8 cellular contexts compared by ENCODE assay signal in the genomic region with DNA sequence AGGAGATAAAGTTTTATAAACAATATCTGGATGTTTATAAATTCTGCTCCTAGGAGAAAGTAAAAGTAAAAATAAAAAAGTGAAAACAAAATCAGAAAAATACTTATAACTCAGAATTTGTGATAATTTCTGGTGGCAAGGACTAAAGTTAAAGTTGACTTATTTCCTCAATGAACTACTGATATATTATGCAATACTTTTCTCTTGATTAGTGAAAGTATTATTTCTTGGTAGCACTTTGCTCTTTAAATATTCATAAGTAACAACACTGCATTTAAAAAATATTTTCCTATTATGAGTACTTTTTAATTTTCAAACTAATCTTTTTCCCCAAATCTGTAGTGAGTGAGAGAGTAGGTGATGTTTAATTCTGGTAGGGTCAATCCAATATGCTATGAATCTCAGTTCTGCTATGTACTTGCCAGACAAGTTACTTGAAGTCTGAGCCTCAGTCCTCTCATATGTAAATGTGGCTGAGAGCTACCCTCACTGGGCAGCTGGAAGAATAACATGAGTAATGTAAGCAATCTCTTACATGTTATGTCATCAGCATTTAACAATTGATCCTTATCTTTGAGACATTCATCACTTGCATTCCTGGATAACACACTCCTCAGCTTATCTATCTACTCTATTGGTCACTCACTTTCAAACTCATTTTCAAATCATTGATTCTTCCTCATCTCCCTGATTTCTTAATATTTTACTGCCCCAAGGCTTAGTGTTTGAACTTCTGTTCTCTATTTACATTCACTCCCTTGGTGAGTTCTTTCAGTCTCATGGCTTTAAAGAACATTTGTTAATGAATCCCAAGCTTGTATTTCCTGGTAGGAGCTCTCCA.
DNase-seq lines count a peak whose midpoint lies in the region; ATAC-seq and TF ChIP-seq lines count a peak whose summit lies in the region.

No MANE protein-coding gene starts in this region.

- peak overlapping the region in 6 of 10 donors; percentile 49 to 85 (median 81) for H3K27ac ChIP-seq in heart right ventricle
- peak overlapping the region; percentile 38 for H3K27ac ChIP-seq in urinary bladder (ENCODE audit: low read depth)

- H3K36me3 ChIP-seq in heart right ventricle (peaks cover 0 to 30% (median 3%) of the 10 kb centered on the region in 9 donors), urinary bladder (ENCODE audit: insufficient read depth) (no peaks in the 10 kb centered on the region)

- no peaks in the 10 kb centered on the region for H3K27me3 Mint-ChIP-seq in WTC11 (ENCODE audit: low read depth)
- no peaks in the 10 kb centered on the region for H3K27me3 Mint-ChIP-seq in effector memory CD8-positive, alpha-beta T cell

- H3K4me1 ChIP-seq in heart right ventricle (peaks cover 5 to 57% (median 36%) of the 10 kb centered on the region in 9 donors), urinary bladder (ENCODE audit: insufficient read depth) (no peaks in the 10 kb centered on the region)

- no peak for ATAC-seq in heart right ventricle
- no peak for ATAC-seq in left ventricle myocardium superior
- peak; percentile 89 for ATAC-seq in WTC11
- ATAC-seq in effector memory CD8-positive, alpha-beta T cell (replicated peaks): no peak
- ATAC-seq in GM21515 (IDR thresholded peaks at IDR 0.05; ENCODE audit: unreplicated experiment): no peak

- H3K27ac Mint-ChIP-seq in WTC11: peak overlapping the region; percentile 38
- H3K27ac Mint-ChIP-seq in effector memory CD8-positive, alpha-beta T cell: peak overlapping the region in 1 of 2 donors; percentile 35

- no peaks in the 10 kb centered on the region for H3K36me3 Mint-ChIP-seq in WTC11
- H3K36me3 Mint-ChIP-seq in effector memory CD8-positive, alpha-beta T cell (ENCODE audit: insufficient read depth): peaks cover 13% of the 10 kb centered on the region

- H3K4me1 Mint-ChIP-seq in WTC11: peaks cover 36% of the 10 kb centered on the region
- peaks cover 0 to 4% of the 10 kb centered on the region in 2 donors for H3K4me1 Mint-ChIP-seq in effector memory CD8-positive, alpha-beta T cell (ENCODE audit: low read depth in 2 of 2)

- no peaks in the 10 kb centered on the region for H3K27me3 ChIP-seq in heart right ventricle

- POLR2A ChIA-PET in WTC11 (lab: Charles Lee): no interaction called here

- intact Hi-C loops in heart right ventricle (cut with DNase I) (loop anchor here in 2 of 10 donors (10.0 kb wide), 2 partner anchors 58 to 268 kb away; a partner anchor contains a TSS), left ventricle myocardium superior (cut with micrococcal nuclease) (no loop called here)

- no peaks in the 10 kb centered on the region for H3K9me3 ChIP-seq in heart right ventricle

- CTCF ChIA-PET in WTC11 (lab: Charles Lee): interaction anchor here (0.6 to 1.3 kb wide), 2 partner anchors 28 to 50 kb away, joined by 3 to 4 read pairs; no protein-coding TSS in a partner anchor

- DNase-seq in heart right ventricle: no peak
- no peak for DNase-seq in left ventricle myocardium superior
- DNase-seq in WTC11 (ENCODE audit: low spot score): no peak
- DNase-seq in iPS-NIHi11 (ENCODE audit: low spot score): peak; percentile 16
- DNase-seq in C1 segment of cervical spinal cord (lab: John Stamatoyannopoulos, UW): no peak
- DNase-seq in effector memory CD8-positive, alpha-beta T cell: no peak

- no peaks in the 10 kb centered on the region for H3K9me3 Mint-ChIP-seq in WTC11
- no peaks in the 10 kb centered on the region for H3K9me3 Mint-ChIP-seq in effector memory CD8-positive, alpha-beta T cell

- H3K4me3 ChIP-seq in heart right ventricle (no peak overlapping the region), urinary bladder (ENCODE audit: low read depth, low read length) (no peak overlapping the region)

- TF ChIP-seq CTCF in heart right ventricle (IDR thresholded peaks at IDR 0.05) (no peak), WTC11 (IDR thresholded peaks at IDR 0.05) (no peak)

- no peak overlapping the region for H3K4me3 Mint-ChIP-seq in WTC11
- H3K4me3 Mint-ChIP-seq in effector memory CD8-positive, alpha-beta T cell: no peak overlapping the region

TF ChIP-seq in WTC11, 78 proteins besides CTCF, POLR2A, EP300 and RAD21:
- TF ChIP-seq PRRX2 (CRISPR knock-in tag; IDR thresholded peaks at IDR 0.05) (no peak), OVOL2 (CRISPR knock-in tag; IDR thresholded peaks at IDR 0.05; ENCODE audit: borderline replicate concordance) (no peak), NR1H2 (CRISPR knock-in tag; IDR thresholded peaks at IDR 0.05) (no peak), NFYB (CRISPR knock-in tag; conservative IDR thresholded peaks at IDR 0.05; ENCODE audit: low read depth) (no peak)
- TF ChIP-seq, protein P1, sequence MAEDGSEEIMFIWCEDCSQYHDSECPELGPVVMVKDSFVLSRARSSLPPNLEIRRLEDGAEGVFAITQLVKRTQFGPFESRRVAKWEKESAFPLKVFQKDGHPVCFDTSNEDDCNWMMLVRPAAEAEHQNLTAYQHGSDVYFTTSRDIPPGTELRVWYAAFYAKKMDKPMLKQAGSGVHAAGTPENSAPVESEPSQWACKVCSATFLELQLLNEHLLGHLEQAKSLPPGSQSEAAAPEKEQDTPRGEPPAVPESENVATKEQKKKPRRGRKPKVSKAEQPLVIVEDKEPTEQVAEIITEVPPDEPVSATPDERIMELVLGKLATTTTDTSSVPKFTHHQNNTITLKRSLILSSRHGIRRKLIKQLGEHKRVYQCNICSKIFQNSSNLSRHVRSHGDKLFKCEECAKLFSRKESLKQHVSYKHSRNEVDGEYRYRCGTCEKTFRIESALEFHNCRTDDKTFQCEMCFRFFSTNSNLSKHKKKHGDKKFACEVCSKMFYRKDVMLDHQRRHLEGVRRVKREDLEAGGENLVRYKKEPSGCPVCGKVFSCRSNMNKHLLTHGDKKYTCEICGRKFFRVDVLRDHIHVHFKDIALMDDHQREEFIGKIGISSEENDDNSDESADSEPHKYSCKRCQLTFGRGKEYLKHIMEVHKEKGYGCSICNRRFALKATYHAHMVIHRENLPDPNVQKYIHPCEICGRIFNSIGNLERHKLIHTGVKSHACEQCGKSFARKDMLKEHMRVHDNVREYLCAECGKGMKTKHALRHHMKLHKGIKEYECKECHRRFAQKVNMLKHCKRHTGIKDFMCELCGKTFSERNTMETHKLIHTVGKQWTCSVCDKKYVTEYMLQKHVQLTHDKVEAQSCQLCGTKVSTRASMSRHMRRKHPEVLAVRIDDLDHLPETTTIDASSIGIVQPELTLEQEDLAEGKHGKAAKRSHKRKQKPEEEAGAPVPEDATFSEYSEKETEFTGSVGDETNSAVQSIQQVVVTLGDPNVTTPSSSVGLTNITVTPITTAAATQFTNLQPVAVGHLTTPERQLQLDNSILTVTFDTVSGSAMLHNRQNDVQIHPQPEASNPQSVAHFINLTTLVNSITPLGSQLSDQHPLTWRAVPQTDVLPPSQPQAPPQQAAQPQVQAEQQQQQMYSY (CRISPR knock-in tag; IDR thresholded peaks at IDR 0.05): no peak
- TF ChIP-seq, protein P2, sequence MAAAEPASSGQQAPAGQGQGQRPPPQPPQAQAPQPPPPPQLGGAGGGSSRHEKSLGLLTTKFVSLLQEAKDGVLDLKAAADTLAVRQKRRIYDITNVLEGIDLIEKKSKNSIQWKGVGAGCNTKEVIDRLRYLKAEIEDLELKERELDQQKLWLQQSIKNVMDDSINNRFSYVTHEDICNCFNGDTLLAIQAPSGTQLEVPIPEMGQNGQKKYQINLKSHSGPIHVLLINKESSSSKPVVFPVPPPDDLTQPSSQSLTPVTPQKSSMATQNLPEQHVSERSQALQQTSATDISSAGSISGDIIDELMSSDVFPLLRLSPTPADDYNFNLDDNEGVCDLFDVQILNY (CRISPR knock-in tag; IDR thresholded peaks at IDR 0.05): no peak
- TF ChIP-seq, protein P3, sequence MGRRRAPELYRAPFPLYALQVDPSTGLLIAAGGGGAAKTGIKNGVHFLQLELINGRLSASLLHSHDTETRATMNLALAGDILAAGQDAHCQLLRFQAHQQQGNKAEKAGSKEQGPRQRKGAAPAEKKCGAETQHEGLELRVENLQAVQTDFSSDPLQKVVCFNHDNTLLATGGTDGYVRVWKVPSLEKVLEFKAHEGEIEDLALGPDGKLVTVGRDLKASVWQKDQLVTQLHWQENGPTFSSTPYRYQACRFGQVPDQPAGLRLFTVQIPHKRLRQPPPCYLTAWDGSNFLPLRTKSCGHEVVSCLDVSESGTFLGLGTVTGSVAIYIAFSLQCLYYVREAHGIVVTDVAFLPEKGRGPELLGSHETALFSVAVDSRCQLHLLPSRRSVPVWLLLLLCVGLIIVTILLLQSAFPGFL (CRISPR knock-in tag; IDR thresholded peaks at IDR 0.05; ENCODE audit: borderline replicate concordance): no peak
- TF ChIP-seq, protein P4, sequence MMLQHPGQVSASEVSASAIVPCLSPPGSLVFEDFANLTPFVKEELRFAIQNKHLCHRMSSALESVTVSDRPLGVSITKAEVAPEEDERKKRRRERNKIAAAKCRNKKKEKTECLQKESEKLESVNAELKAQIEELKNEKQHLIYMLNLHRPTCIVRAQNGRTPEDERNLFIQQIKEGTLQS (CRISPR knock-in tag; conservative IDR thresholded peaks at IDR 0.05): no peak
